ENCODE assay signal across 1 cellular context in the genomic region with DNA sequence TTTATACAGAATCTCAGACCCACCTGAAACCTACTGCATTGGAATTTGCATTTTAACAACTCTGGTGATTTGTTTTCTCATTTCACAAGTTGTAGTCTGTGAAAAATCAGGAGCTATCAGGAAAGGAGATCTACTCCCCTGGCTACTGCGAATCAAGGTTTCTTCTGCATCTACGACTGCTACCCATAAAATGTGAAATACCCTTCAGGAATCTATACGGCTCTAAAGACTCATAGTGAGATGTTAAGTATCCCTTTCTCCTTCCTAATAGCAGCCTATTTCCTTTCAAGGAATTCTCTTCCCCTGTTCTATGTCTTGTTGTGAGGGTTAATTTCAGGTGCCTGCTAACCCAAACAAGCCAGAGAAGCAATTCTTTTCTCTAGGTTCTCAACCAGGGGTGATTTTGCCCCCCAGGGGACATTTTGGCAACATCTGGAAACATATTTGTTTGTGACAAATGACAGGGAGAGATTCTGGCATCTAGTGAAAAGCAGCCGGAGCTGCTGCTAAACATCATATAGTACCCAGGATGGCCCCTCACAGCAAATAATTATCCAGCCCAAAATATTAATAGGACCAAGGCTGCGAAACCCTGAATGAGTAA.
A peak's percentile ranks its signal among the peaks of the same experiment; 100 is the strongest.
TF ChIP-seq lines count a peak whose summit lies in the region.

No MANE protein-coding gene starts in this region.

TF ChIP-seq in H1, 55 proteins besides CTCF, POLR2A, EP300 and RAD21:
- TF ChIP-seq TCF12 (IDR thresholded peaks at IDR 0.05; ENCODE audit: low read depth, low read length) (0 out of 2 replicates have a peak, but pooled peaks have one; percentile 14), SP1 (IDR thresholded peaks at IDR 0.05; ENCODE audit: low read depth, low read length) (peak; percentile 17; the same call in 1 of the 2 replicates), SP2 (IDR thresholded peaks at IDR 0.05; ENCODE audit: low read length) (no peak)
